ENCODE assay signal across 12 cellular contexts in the genomic region with DNA sequence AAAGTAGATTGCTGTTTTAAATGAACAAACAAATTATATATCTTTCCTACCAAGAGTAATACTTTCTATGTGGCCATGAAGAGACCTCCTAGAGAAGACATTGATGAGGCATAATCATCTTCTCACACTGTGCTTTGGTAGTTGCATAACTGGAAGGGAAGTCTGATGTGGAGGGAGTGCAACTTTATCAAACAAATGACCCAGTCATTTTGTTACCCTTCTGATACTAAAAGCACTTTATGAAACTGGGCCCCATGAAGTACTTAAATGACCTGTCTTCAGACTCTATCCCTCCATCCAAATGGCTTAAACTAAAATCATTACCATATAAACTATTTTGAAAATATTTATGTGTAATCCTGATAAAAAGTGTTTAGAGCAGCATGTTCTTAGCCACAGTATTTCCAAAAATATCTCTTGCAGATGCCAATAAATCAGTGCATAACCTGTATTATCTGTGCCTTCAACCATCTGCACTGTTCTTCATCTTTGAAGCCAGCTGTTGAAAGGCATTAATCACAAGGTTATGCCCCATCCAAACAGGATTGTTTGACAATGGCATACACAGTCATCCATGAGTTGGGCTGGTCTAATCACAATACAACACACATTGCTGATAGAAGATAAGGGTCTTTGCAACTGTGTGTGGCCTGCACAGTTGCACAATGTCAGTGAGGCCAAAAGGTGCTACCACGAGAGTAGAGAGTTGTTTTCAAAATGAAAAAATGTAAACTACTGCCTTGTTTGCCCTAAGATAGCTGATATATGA.
DNase-seq lines count a peak whose midpoint lies in the region; ATAC-seq and FAIRE-seq lines count a peak whose summit lies in the region.
"Had no signal": no experiment of that assay in that cellular context is flagged by ENCODE, and none has a peak within 500 bp of the region (broad histone marks: within the 10 kb centered on the region; RNA-seq: fewer than 3 reads in every experiment).

No MANE protein-coding gene starts in this region.

- DNase-seq in GM18507 (ENCODE audit: extremely low spot score, insufficient read length, low read depth) (no peak), amniotic epithelial cell (ENCODE audit: low read depth) (peak; percentile 25), 8988T (no peak), SKM-1 treated with dmso at 0.1 percent for 144 hours (lab: John Stamatoyannopoulos, UW; ENCODE audit: unreplicated experiment) (no peak), NCI-H1105 treated with DMSO at 0.1 percent for 48 hours (lab: John Stamatoyannopoulos, UW) (no peak)
- DNase-seq in activated effector memory CD4-positive, alpha-beta T cell treated with Interleukin-2 at 50 U/mL for 16 hours, result no peak
- DNase-seq: activated CD8-positive, alpha-beta memory T cell treated with anti-CD3 and anti-CD28 coated beads for 24 hours; NCI-H2081 treated with DMSO at 0.1 percent for 48 hours; substantia nigra had no signal

- peak; percentile 55 for FAIRE-seq in GM18507 (lab: Jason Lieb, UNC)
- FAIRE-seq: G401.6 had no signal

- peak; percentile 46 for ATAC-seq in GM19397 (IDR thresholded peaks at IDR 0.05; ENCODE audit: unreplicated experiment)
- peak; percentile 53 for ATAC-seq in HG03159 (IDR thresholded peaks at IDR 0.05; ENCODE audit: unreplicated experiment)
